In the genomic region with DNA sequence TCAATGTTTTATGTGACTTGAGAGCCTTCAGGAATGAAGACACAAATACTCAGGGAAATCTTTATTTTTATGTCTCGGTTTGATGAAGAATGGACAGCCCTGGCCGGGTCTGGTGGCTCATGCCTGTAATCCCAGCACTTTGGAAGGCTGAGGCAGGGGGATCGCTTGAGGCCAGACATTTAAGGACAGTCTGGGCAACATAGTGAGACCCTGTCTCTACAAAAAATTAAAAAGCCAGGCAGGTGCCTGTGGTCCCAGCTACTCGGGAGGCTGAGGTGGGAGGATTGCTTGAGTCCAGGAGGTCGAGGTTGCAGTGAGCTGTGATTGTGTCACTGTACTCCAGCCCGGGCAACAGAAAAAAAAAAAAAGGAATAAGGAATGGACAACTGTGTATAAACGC, we compare ENCODE assay signal across 9 cellular contexts. TPM values are rescaled to one million over a fixed set of nuclear protein-coding genes. Genes with fewer than 3 reads are reported as not detected.
DNase-seq lines count a peak whose midpoint lies in the region; ATAC-seq and TF ChIP-seq lines count a peak whose summit lies in the region.
"Not testable (repeated sequence)": the region's sequence is repeated elsewhere in the genome, so short reads cannot be mapped to it uniquely, and the experiment has no call there.
"Had no signal": no experiment of that assay in that cellular context is flagged by ENCODE, and none has a peak within 500 bp of the region (broad histone marks: within the 10 kb centered on the region; RNA-seq: fewer than 3 reads in every experiment).

No MANE protein-coding gene starts in this region.

- peaks cover 62% of the 10 kb centered on the region for H3K4me1 Mint-ChIP-seq in CD4-positive, alpha-beta T cell (ENCODE audit: low read depth)
- H3K4me1 Mint-ChIP-seq in activated B cell treated with CpG ODN at 0.5 μM for 24 hours = peaks cover 32% of the 10 kb centered on the region
- H3K4me1 Mint-ChIP-seq in endothelial cell (ENCODE audit: unreplicated experiment) = not testable (repeated sequence)

- not testable (repeated sequence) for H3K9me3 ChIP-seq in CD4-positive, alpha-beta T cell (ENCODE audit: control insufficient read depth, low read length); ascending aorta; left lung; neutrophil

- H3K27me3 Mint-ChIP-seq in CD4-positive, alpha-beta T cell; activated B cell treated with CpG ODN at 0.5 μM for 24 hours; endothelial cell (ENCODE audit: unreplicated experiment): not testable (repeated sequence)

- peaks cover 8 to 14% of the 10 kb centered on the region in 2 donors for H3K36me3 ChIP-seq in ascending aorta
- peaks cover 0 to 25% of the 10 kb centered on the region in 2 donors for H3K36me3 ChIP-seq in left lung
- H3K36me3 ChIP-seq in neutrophil = peaks cover 19% of the 10 kb centered on the region

- H3K4me3 Mint-ChIP-seq in CD4-positive, alpha-beta T cell = peak overlapping the region; percentile 95
- H3K4me3 Mint-ChIP-seq in activated B cell treated with CpG ODN at 0.5 μM for 24 hours (peak overlapping the region; percentile 89), endothelial cell (ENCODE audit: unreplicated experiment) (peak overlapping the region; percentile 82)

- POLR2A ChIA-PET in CD4-positive, alpha-beta T cell (lab: Charles Lee) = interaction anchor here (3.3 to 4.3 kb wide), 2 partner anchors 8 to 19 kb away, joined by 16 to 43 read pairs; a partner anchor contains a TSS
- POLR2A ChIA-PET in activated B cell treated with CpG ODN at 0.5 μM for 24 hours (lab: Charles Lee) = interaction anchor here (0.6 to 3.7 kb wide), 5 partner anchors 8 to 104 kb away, joined by 3 to 47 read pairs (median 20); a partner anchor contains a TSS

- H3K36me3 Mint-ChIP-seq in CD4-positive, alpha-beta T cell (ENCODE audit: low read depth) = peaks cover 23% of the 10 kb centered on the region
- peaks cover 18% of the 10 kb centered on the region for H3K36me3 Mint-ChIP-seq in activated B cell treated with CpG ODN at 0.5 μM for 24 hours (ENCODE audit: low read depth)
- not testable (repeated sequence) for H3K36me3 Mint-ChIP-seq in endothelial cell (ENCODE audit: low read depth, unreplicated experiment)

- H3K27ac ChIP-seq in CD4-positive, alpha-beta T cell (ENCODE audit: low read depth, low read length) = not testable (repeated sequence)
- H3K27ac ChIP-seq in ascending aorta = peak overlapping the region; percentile 81 to 84
- H3K27ac ChIP-seq in left lung = peak overlapping the region; percentile 91 to 92
- peak overlapping the region; percentile 80 for H3K27ac ChIP-seq in neutrophil
- peak overlapping the region; percentile 93 for H3K27ac ChIP-seq in substantia nigra (ENCODE audit: low read depth, low read length, poor library complexity, severe bottlenecking)

- peak overlapping the region; percentile 95 for H3K27ac Mint-ChIP-seq in CD4-positive, alpha-beta T cell
- not testable (repeated sequence) for H3K27ac Mint-ChIP-seq in activated B cell treated with CpG ODN at 0.5 μM for 24 hours; endothelial cell (ENCODE audit: unreplicated experiment)

- H3K4me3 ChIP-seq in LNCaP clone FGC (ENCODE audit: low read depth, low read length) (peak overlapping the region; percentile 61), ascending aorta (peak overlapping the region; percentile 46 to 73), left lung (peak overlapping the region; percentile 64 to 72), neutrophil (ENCODE audit: low read depth in 1 of 2, low read length in 1 of 2) (peak overlapping the region; percentile 84 to 91)

- ATAC-seq in CD4-positive, alpha-beta T cell (ENCODE audit: poor library complexity); activated B cell treated with CpG ODN at 0.5 μM for 24 hours (ENCODE audit: low read depth); left lung: not testable (repeated sequence)

- not testable (repeated sequence) for TF ChIP-seq CTCF in CD4-positive, alpha-beta T cell (IDR thresholded peaks at IDR 0.05); LNCaP clone FGC (IDR thresholded peaks at IDR 0.05; ENCODE audit: control insufficient read depth, extremely low read depth, insufficient read depth); activated B cell treated with CpG ODN at 0.5 μM for 24 hours (IDR thresholded peaks at IDR 0.05); ascending aorta (IDR thresholded peaks at IDR 0.05); endothelial cell (IDR thresholded peaks at IDR 0.05; ENCODE audit: unreplicated experiment); left lung (IDR thresholded peaks at IDR 0.05); neutrophil (IDR thresholded peaks at IDR 0.05)

- not testable (repeated sequence) for H3K9me3 Mint-ChIP-seq in CD4-positive, alpha-beta T cell; activated B cell treated with CpG ODN at 0.5 μM for 24 hours; endothelial cell (ENCODE audit: unreplicated experiment)

- CTCF ChIA-PET in CD4-positive, alpha-beta T cell (lab: Charles Lee) = interaction anchor here (2.0 kb wide), 1 partner anchor 19 kb away, joined by 11 read pairs; a partner anchor contains a TSS
- CTCF ChIA-PET in activated B cell treated with CpG ODN at 0.5 μM for 24 hours (lab: Charles Lee) = not testable (repeated sequence)

- not testable (repeated sequence) for DNase-seq in CD4-positive, alpha-beta T cell; LNCaP clone FGC (ENCODE audit: low read depth); activated B cell treated with CpG ODN at 0.5 μM for 24 hours; ascending aorta (ENCODE audit: low spot score in 2 of 2); endothelial cell (ENCODE audit: low spot score); left lung; substantia nigra (lab: John Stamatoyannopoulos, UW)

- H3K4me1 ChIP-seq in ascending aorta (peaks cover 0 to 28% of the 10 kb centered on the region in 2 donors), left lung (peaks cover 23 to 54% of the 10 kb centered on the region in 2 donors), neutrophil (ENCODE audit: control insufficient read depth in 1 of 2, insufficient read depth in 1 of 2, low read depth in 1 of 2, low read length in 1 of 2) (peaks cover 33% of the 10 kb centered on the region in 2 experiments)

- not testable (repeated sequence) for H3K27me3 ChIP-seq in CD4-positive, alpha-beta T cell (ENCODE audit: control insufficient read depth, insufficient read depth, low read length); ascending aorta; left lung; neutrophil

- intact Hi-C loops in CD4-positive, alpha-beta T cell (cut with DNase I, micrococcal nuclease) = loop anchor here (5.0 to 10.0 kb wide), 3 partner anchors 74 to 543 kb away; a partner anchor contains a TSS
- intact Hi-C loops in activated B cell treated with CpG ODN at 0.5 μM for 24 hours (cut with micrococcal nuclease) (loop anchor here (2.0 to 5.0 kb wide), 2 partner anchors 105 to 384 kb away; a partner anchor contains a TSS), ascending aorta (cut with DNase I) (loop anchor here (5.0 to 10.0 kb wide), 2 partner anchors 124 to 1113 kb away; a partner anchor contains a TSS)
- intact Hi-C loops in left lung (cut with DNase I) = not testable (repeated sequence)

RNA-seq across cellular contexts. Expression of a gene that starts 0.9 kb away (rescaled TPM):
- 1 to 10 TPM; 2.6 to 3.2 TPM for total RNA-seq in CD4-positive, alpha-beta T cell
- total RNA-seq in activated B cell treated with CpG ODN at 0.5 μM for 24 hours = 24.3 and 26.8 TPM in 2 replicates
- total RNA-seq in ascending aorta = 52.3 TPM
- 26.0 TPM for total RNA-seq in endothelial cell (ENCODE audit: unreplicated experiment)
- total RNA-seq in left lung = 10 to 100 TPM; 30.5 to 35.6 TPM

RNA-seq across cellular contexts. Expression of a gene that starts 2.5 kb away (rescaled TPM):
- total RNA-seq in CD4-positive, alpha-beta T cell = under 1 TPM; 0.27 to 0.42 TPM
- 2.7 and 3.1 TPM in 2 replicates for total RNA-seq in activated B cell treated with CpG ODN at 0.5 μM for 24 hours
- total RNA-seq in ascending aorta = 41.5 TPM
- 3.5 TPM for total RNA-seq in endothelial cell (ENCODE audit: unreplicated experiment)
- total RNA-seq in left lung = 10 to 100 TPM; 18.7 to 20.4 TPM

RNA-seq across cellular contexts. Expression of a gene that starts 8.0 kb away (rescaled TPM):
- 10 to 100 TPM; 84.7 to 86.4 TPM for total RNA-seq in CD4-positive, alpha-beta T cell
- total RNA-seq in activated B cell treated with CpG ODN at 0.5 μM for 24 hours (165 and 167 TPM in 2 replicates), ascending aorta (1.3 TPM), endothelial cell (ENCODE audit: unreplicated experiment) (61.1 TPM), left lung (10 to 100 TPM; 73.2 to 94.6 TPM)

RNA-seq across cellular contexts. Expression of a gene that starts 19.1 kb away (rescaled TPM):
- total RNA-seq in CD4-positive, alpha-beta T cell = 10 to 100 TPM; 52.8 to 59.8 TPM
- total RNA-seq in activated B cell treated with CpG ODN at 0.5 μM for 24 hours (73.6 and 83.2 TPM in 2 replicates), ascending aorta (23.9 TPM), endothelial cell (ENCODE audit: unreplicated experiment) (54.9 TPM), left lung (10 to 100 TPM; 64.8 to 69.7 TPM)

RNA-seq across cellular contexts. Expression of a gene that starts 59.1 kb away (rescaled TPM):
- 1 to 10 TPM; 7.4 to 7.5 TPM for total RNA-seq in CD4-positive, alpha-beta T cell
- 1.3 and 2.8 TPM in 2 replicates for total RNA-seq in activated B cell treated with CpG ODN at 0.5 μM for 24 hours
- 0.53 TPM for total RNA-seq in ascending aorta
- 3.2 TPM for total RNA-seq in endothelial cell (ENCODE audit: unreplicated experiment)
- 1 to 10 TPM in 1 of 2 donors, under 1 TPM in 1; 0.96 to 1.1 TPM for total RNA-seq in left lung
- total RNA-seq: M059J had no signal

Comparison
In these comparisons a context has a peak if more than half of its experiments do, and no peak if none do; other contexts are left out.
1. RNA of a gene that starts 8.0 kb away (total RNA-seq): 165 to 167 TPM in activated B cell treated with CpG ODN at 0.5 μM for 24 hours, 73.2 to 94.6 TPM in left lung, 84.7 to 86.4 TPM in CD4-positive, alpha-beta T cell and 61.1 TPM in endothelial cell (single experiment); 1.3 TPM in ascending aorta (single experiment); every median in the first group is over 10 times any median in the second.
2. Peak in every context shown above with its lines, with median percentiles within 50 percentile points of each other: H3K4me3 Mint-ChIP-seq and H3K4me3 ChIP-seq.